8 cellular contexts compared by ENCODE assay signal in genomic region chr1:148952253-148952937, GRCh38.
DNase-seq lines count a peak whose midpoint lies in the region; ATAC-seq and TF ChIP-seq lines count a peak whose summit lies in the region.
"Not testable (repeated sequence)": the region's sequence is repeated elsewhere in the genome, so short reads cannot be mapped to it uniquely, and the experiment has no call there.

No MANE protein-coding gene starts in this region.

- not testable (repeated sequence) for H2BK120ac ChIP-seq in IMR-90 (ENCODE audit: low read depth, low read length)

- POLR2A ChIA-PET in HEK293 (lab: Yijun Ruan, JAX); IMR-90 (lab: Charles Lee; ENCODE audit: unreplicated experiment): not testable (repeated sequence)

- TF ChIP-seq POLR2A in GM18505 (IDR thresholded peaks at IDR 0.05; ENCODE audit: borderline replicate concordance, extremely low read depth, insufficient read depth, insufficient read length); IMR-90 (IDR thresholded peaks at IDR 0.05; ENCODE audit: low read depth, low read length): not testable (repeated sequence)

- DNase-seq in IMR-90, mammary epithelial cell: not testable (repeated sequence)
- peak; percentile 70 to 75 for DNase-seq in activated CD4-positive, alpha-beta T cell treated with anti-CD3 and anti-CD28 coated beads, Interleukin-2, amount 50 U/mL, for 48 hours
- peak; percentile 86 to 92 for DNase-seq in psoas muscle

- H3K4ac ChIP-seq in IMR-90 (ENCODE audit: low read depth, low read length): 0 out of 2 replicates have a peak overlapping the region, but pooled peaks have one; percentile 88

- not testable (repeated sequence) for H2BK15ac ChIP-seq in IMR-90 (ENCODE audit: low read depth, low read length)

- H2BK5ac ChIP-seq in IMR-90 (ENCODE audit: low read depth, low read length, poor library complexity, severe bottlenecking): peak overlapping the region; percentile 87

- peaks cover 21% of the 10 kb centered on the region for H3K79me2 ChIP-seq in mammary epithelial cell (ENCODE audit: insufficient read depth, low read length)

- dilution Hi-C loops in IMR-90 (cut with HindIII; ENCODE audit: low sequenced_read_pairs, unreplicated experiment); mammary epithelial cell (cut with HindIII; ENCODE audit: low sequenced_read_pairs): not testable (repeated sequence)

- H2AFZ ChIP-seq in IMR-90 (replicated peaks; ENCODE audit: low read length, poor library complexity): not testable (repeated sequence)
- peak overlapping the region; percentile 62 for H2AFZ ChIP-seq in mammary epithelial cell (ENCODE audit: low read depth, low read length)

- not testable (repeated sequence) for H3K4me1 ChIP-seq in HEK293 (ENCODE audit: control insufficient read depth, insufficient read depth, low read length); IMR-90 (ENCODE audit: control insufficient read depth, insufficient read depth, low read length); mammary epithelial cell (ENCODE audit: insufficient read depth, low read length); iPS-15b (ENCODE audit: control insufficient read depth, insufficient read depth, low read length); psoas muscle; stomach smooth muscle (ENCODE audit: control insufficient read depth, insufficient read depth, low read length)

- H3K79me1 ChIP-seq in IMR-90 (ENCODE audit: low read depth in 1 of 2, low read length in 2 of 2): not testable (repeated sequence)

- H3K23ac ChIP-seq in IMR-90 (ENCODE audit: low read depth, low read length): peak overlapping the region; percentile 70

- H3K14ac ChIP-seq in IMR-90 (replicated peaks; ENCODE audit: low read depth, low read length): not testable (repeated sequence)

- in situ Hi-C loops in IMR-90 (cut with MboI; ENCODE audit: low sequenced_read_pairs); mammary epithelial cell (cut with MboI; ENCODE audit: low sequenced_read_pairs in 2 of 2): not testable (repeated sequence)

- not testable (repeated sequence) for H3K9me3 ChIP-seq in HEK293 (ENCODE audit: control insufficient read depth, insufficient read depth, low read depth, low read length); IMR-90 (ENCODE audit: control insufficient read depth, insufficient read depth, low read length); mammary epithelial cell (replicated peaks; ENCODE audit: insufficient read depth, low read length); iPS-15b (ENCODE audit: control insufficient read depth, insufficient read depth, low read length); psoas muscle; stomach smooth muscle (ENCODE audit: control insufficient read depth in 2 of 2, low read length in 2 of 2)

- H3K36me3 ChIP-seq in HEK293 (ENCODE audit: control insufficient read depth in 2 of 2, insufficient read depth in 1 of 2, low read length in 2 of 2); IMR-90 (ENCODE audit: control insufficient read depth, insufficient read depth, low read length); mammary epithelial cell (ENCODE audit: insufficient read depth, low read length); iPS-15b (ENCODE audit: control insufficient read depth, insufficient read depth, low read length); psoas muscle (ENCODE audit: insufficient read depth in 1 of 2, low read depth in 1 of 2); stomach smooth muscle (ENCODE audit: control insufficient read depth in 2 of 2, insufficient read depth in 2 of 2, low read length in 2 of 2): not testable (repeated sequence)

- H4K20me1 ChIP-seq in IMR-90 (ENCODE audit: insufficient read depth, low read length); mammary epithelial cell (ENCODE audit: insufficient read depth, low read length): not testable (repeated sequence)

- H3K27ac ChIP-seq in HEK293 (ENCODE audit: extremely low read depth, low read depth, low read length) (peak overlapping the region; percentile 31; the same call in 1 of the 2 replicates), IMR-90 (ENCODE audit: insufficient read depth, low read length) (peak overlapping the region; percentile 91), psoas muscle (peak overlapping the region; percentile 63)
- not testable (repeated sequence) for H3K27ac ChIP-seq in mammary epithelial cell (ENCODE audit: insufficient read depth, low read depth, low read length); stomach smooth muscle (ENCODE audit: low read length)

- H4K8ac ChIP-seq in IMR-90 (ENCODE audit: low read depth in 2 of 2, low read length in 2 of 2): not testable (repeated sequence)

- CTCF ChIA-PET in HEK293 (lab: Yijun Ruan, JAX); IMR-90 (lab: Yijun Ruan, JAX); mammary epithelial cell (lab: Charles Lee; ENCODE audit: low non-redundant PET): not testable (repeated sequence)

- H2AK5ac ChIP-seq in IMR-90 (ENCODE audit: low read depth, low read length): not testable (repeated sequence)

- TF ChIP-seq RAD21 in IMR-90 (IDR thresholded peaks at IDR 0.05; ENCODE audit: low read length): not testable (repeated sequence)

- not testable (repeated sequence) for BruUV-seq in IMR-90 (replicated peaks; lab: Mats Ljungman, UMichigan)
- TSS peak; percentile 19 for BruUV-seq in mammary epithelial cell (replicated peaks; lab: Mats Ljungman, UMichigan)

- not testable (repeated sequence) for H2BK20ac ChIP-seq in IMR-90 (ENCODE audit: low read depth, low read length)

- not testable (repeated sequence) for H4K91ac ChIP-seq in IMR-90 (ENCODE audit: insufficient read depth, low read depth, low read length)

- not testable (repeated sequence) for H4K5ac ChIP-seq in IMR-90 (ENCODE audit: low read depth, low read length)

- H3K9ac ChIP-seq in IMR-90 (ENCODE audit: low read depth, low read length) (peak overlapping the region; percentile 98), stomach smooth muscle (ENCODE audit: low read length in 2 of 2) (peak overlapping the region in 1 of 2 donors; percentile 20)
- H3K9ac ChIP-seq in mammary epithelial cell (ENCODE audit: insufficient read depth, low read length); iPS-15b (ENCODE audit: low read depth, low read length): not testable (repeated sequence)

- not testable (repeated sequence) for H2AK9ac ChIP-seq in IMR-90 (replicated peaks; ENCODE audit: low read depth, low read length, poor library complexity)

- H3K4me2 ChIP-seq in IMR-90 (ENCODE audit: low read depth, low read length): peak overlapping the region; percentile 96
- not testable (repeated sequence) for H3K4me2 ChIP-seq in mammary epithelial cell (ENCODE audit: insufficient read depth, low read depth, low read length)

- H3K9me1 ChIP-seq in IMR-90 (ENCODE audit: insufficient read depth, low read length): not testable (repeated sequence)

- peak overlapping the region; percentile 32; the same call in 1 of the 2 replicates for H3K56ac ChIP-seq in IMR-90 (ENCODE audit: extremely low read depth, insufficient read depth, low read length)

- not testable (repeated sequence) for H3K18ac ChIP-seq in IMR-90 (ENCODE audit: low read depth, low read length)

- ATAC-seq in GM18505 (IDR thresholded peaks at IDR 0.05; ENCODE audit: unreplicated experiment) (peak; percentile 73), IMR-90 (ENCODE audit: low read depth) (peak; percentile 89), psoas muscle (peak; percentile 86 to 91 (median 90))

- peak overlapping the region; percentile 52 for H3K4me3 ChIP-seq in HEK293 (ENCODE audit: low read depth, low read length)
- peak overlapping the region; percentile 68 for H3K4me3 ChIP-seq in IMR-90 (ENCODE audit: insufficient read depth, low read depth, low read length)
- peak overlapping the region; percentile 45 to 56 (median 53) for H3K4me3 ChIP-seq in mammary epithelial cell (replicated peaks in 1 of 3; ENCODE audit: insufficient read depth in 1 of 3, low read depth in 2 of 3, low read length in 3 of 3)
- peak overlapping the region; percentile 72 for H3K4me3 ChIP-seq in iPS-15b (ENCODE audit: low read depth, low read length)
- peak overlapping the region; percentile 60 for H3K4me3 ChIP-seq in psoas muscle
- peak overlapping the region; percentile 62 to 75 for H3K4me3 ChIP-seq in stomach smooth muscle (ENCODE audit: low read length in 2 of 2)

- intact Hi-C loops in IMR-90 (cut with micrococcal nuclease); mammary epithelial cell (cut with micrococcal nuclease); psoas muscle (cut with DNase I): not testable (repeated sequence)

- not testable (repeated sequence) for H3K27me3 ChIP-seq in IMR-90 (ENCODE audit: control insufficient read depth, insufficient read depth, low read length); mammary epithelial cell (ENCODE audit: insufficient read depth, low read length); iPS-15b (ENCODE audit: control insufficient read depth, insufficient read depth, low read length); psoas muscle (ENCODE audit: insufficient read depth in 3 of 3, low read length in 2 of 3); stomach smooth muscle (ENCODE audit: control insufficient read depth in 1 of 2, insufficient read depth in 2 of 2, low read length in 2 of 2)

- not testable (repeated sequence) for TF ChIP-seq CTCF in HEK293 (tag by site-specific recombination; IDR thresholded peaks at IDR 0.05); IMR-90 (conservative IDR thresholded peaks at IDR 0.05; ENCODE audit: low read depth, low read length); mammary epithelial cell (conservative IDR thresholded peaks at IDR 0.05 in 1 of 2, IDR thresholded peaks at IDR 0.05 in 1 of 2; ENCODE audit: extremely low read depth in 1 of 2, insufficient read depth in 1 of 2, low read depth in 1 of 2, low read length in 2 of 2); psoas muscle (IDR thresholded peaks at IDR 0.05)

- no CpG with 5 or more reads among the region's 66 CpGs for WGBS in IMR-90 (ENCODE audit: extremely low coverage in 2 of 2, insufficient read length in 1 of 2), 2 experiments
- no CpG with 5 or more reads among the region's 66 CpGs for WGBS in mammary epithelial cell (ENCODE audit: low coverage, missing lambda C conversion rate)
- WGBS in psoas muscle, 3 donors: 0 to 1% (median 0%) methylated on average over 10 to 31 of the region's 66 CpGs
